In the genomic region with DNA sequence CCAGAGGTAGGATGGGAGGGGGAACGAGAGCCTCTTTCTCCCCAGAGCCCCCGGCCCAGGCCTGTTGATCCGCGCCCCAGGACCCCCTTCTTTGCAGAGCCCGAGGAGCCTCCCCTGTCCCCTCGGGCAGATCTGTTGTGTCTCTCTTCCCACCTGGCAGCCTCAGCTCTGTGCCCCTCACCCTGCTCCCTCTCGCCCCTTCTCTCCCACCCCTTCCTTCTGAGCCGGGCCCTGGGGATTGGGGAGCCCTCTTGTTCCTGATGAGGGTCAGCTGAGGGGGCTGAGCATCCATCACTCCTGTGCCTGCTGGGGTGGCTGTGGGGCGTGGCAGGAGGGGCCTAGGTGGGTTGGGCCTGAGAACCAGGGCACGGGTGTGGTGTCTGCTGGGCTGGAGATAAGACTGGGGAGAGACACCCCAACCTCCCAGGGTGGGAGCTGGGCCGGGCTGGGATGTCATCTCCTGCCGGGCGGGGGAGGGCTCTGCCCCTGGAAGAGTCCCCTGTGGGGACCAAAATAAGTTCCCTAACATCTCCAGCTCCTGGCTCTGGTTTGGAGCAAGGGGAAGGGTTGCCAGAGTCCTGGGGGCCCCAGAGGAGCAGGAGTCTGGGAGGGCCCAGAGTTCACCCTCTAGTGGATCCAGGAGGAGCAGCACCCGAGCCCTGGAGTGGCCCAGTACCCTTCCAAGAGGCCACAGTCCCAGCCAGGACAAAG, we compare ENCODE assay signal across 9 cellular contexts.
DNase-seq lines count a peak whose midpoint lies in the region; ATAC-seq and TF ChIP-seq lines count a peak whose summit lies in the region.
"Had no signal": no experiment of that assay in that cellular context is flagged by ENCODE, and none has a peak within 500 bp of the region (broad histone marks: within the 10 kb centered on the region; RNA-seq: fewer than 3 reads in every experiment).

No MANE protein-coding gene starts in this region.

- H4K20me1 ChIP-seq in OCI-LY3 (ENCODE audit: insufficient read depth, low read length) (no peaks in the 10 kb centered on the region), fibroblast of lung (ENCODE audit: control insufficient read depth, extremely low read depth, insufficient read depth, low read length) (no peaks in the 10 kb centered on the region)

- WGBS in tibial nerve, 2 donors: 78 to 81% methylated on average over 14 of the region's 14 CpGs

- H3K4me2 ChIP-seq in OCI-LY3 (ENCODE audit: low read length): no peak overlapping the region
- no peak overlapping the region for H3K4me2 ChIP-seq in fibroblast of lung (ENCODE audit: extremely low read depth, insufficient read depth, low read length)

- H3K4me1 ChIP-seq in OCI-LY3 (ENCODE audit: low read length): no peaks in the 10 kb centered on the region
- H3K4me1 ChIP-seq in fibroblast of lung (ENCODE audit: control insufficient read depth, extremely low read depth, insufficient read depth, low read length): no peaks in the 10 kb centered on the region
- peaks cover 0 to 31% (median 0%) of the 10 kb centered on the region in 4 donors for H3K4me1 ChIP-seq in tibial nerve

- H2AFZ ChIP-seq in OCI-LY3 (ENCODE audit: low read depth, low read length) (no peak overlapping the region), fibroblast of lung (ENCODE audit: low read length) (no peak overlapping the region)

- no peaks in the 10 kb centered on the region for H3K36me3 Mint-ChIP-seq in activated CD4-positive, alpha-beta T cell treated with anti-CD3 and anti-CD28 coated beads, Interleukin-2, amount 10 ng/mL, durations not matched to agents 7 days and 5 days (ENCODE audit: low read depth)

- no peak overlapping the region for H3K27ac ChIP-seq in OCI-LY3 (ENCODE audit: low read length)
- H3K27ac ChIP-seq in fibroblast of lung (ENCODE audit: insufficient read depth, low read length): no peak overlapping the region
- peak overlapping the region in 1 of 4 donors; percentile 71 for H3K27ac ChIP-seq in tibial nerve

- H3K9ac ChIP-seq in OCI-LY3 (ENCODE audit: low read length) (no peak overlapping the region), fibroblast of lung (ENCODE audit: insufficient read depth, low read length) (no peak overlapping the region)

- ATAC-seq in GM21825 (IDR thresholded peaks at IDR 0.05; ENCODE audit: unreplicated experiment): no peak

- TF ChIP-seq POLR2A in tibial nerve (IDR thresholded peaks at IDR 0.05): no peak

- H3K27me3 ChIP-seq in OCI-LY3 (ENCODE audit: low read depth, low read length) (no peaks in the 10 kb centered on the region), fibroblast of lung (ENCODE audit: control insufficient read depth, insufficient read depth, low read length) (no peaks in the 10 kb centered on the region), tibial nerve (no peaks in the 10 kb centered on the region)

- CTCF ChIA-PET in activated CD4-positive, alpha-beta T cell treated with anti-CD3 and anti-CD28 coated beads, Interleukin-2, amount 10 ng/mL, durations not matched to agents 7 days and 5 days (lab: Charles Lee): interaction anchor here (0.5 to 1.4 kb wide), 2 partner anchors 11 to 77 kb away, joined by 3 to 4 read pairs; no protein-coding TSS in a partner anchor

- H3K9me3 Mint-ChIP-seq in activated CD4-positive, alpha-beta T cell treated with anti-CD3 and anti-CD28 coated beads, Interleukin-2, amount 10 ng/mL, durations not matched to agents 7 days and 5 days: no peaks in the 10 kb centered on the region

- H3K79me2 ChIP-seq in OCI-LY3 (ENCODE audit: low read length) (no peaks in the 10 kb centered on the region), fibroblast of lung (ENCODE audit: control insufficient read depth, insufficient read depth, low read length) (no peaks in the 10 kb centered on the region)

- no peaks in the 10 kb centered on the region for H3K4me1 Mint-ChIP-seq in activated CD4-positive, alpha-beta T cell treated with anti-CD3 and anti-CD28 coated beads, Interleukin-2, amount 10 ng/mL, durations not matched to agents 7 days and 5 days

- H3K36me3 ChIP-seq in OCI-LY3 (replicated peaks; ENCODE audit: low read depth, low read length) (no peaks in the 10 kb centered on the region), fibroblast of lung (ENCODE audit: control insufficient read depth, insufficient read depth, low read length) (peaks cover 26% of the 10 kb centered on the region), tibial nerve (peaks cover 0 to 10% (median 0%) of the 10 kb centered on the region in 3 donors)

- H3K4me3 ChIP-seq in OCI-LY3 (ENCODE audit: low read length) (no peak overlapping the region), fibroblast of lung (replicated peaks in 1 of 4; ENCODE audit: control extremely low read depth in 1 of 4, insufficient read depth in 1 of 4, low read depth in 3 of 4, low read length in 4 of 4) (no peak overlapping the region), tibial nerve (no peak overlapping the region)

- H3K27me3 Mint-ChIP-seq in activated CD4-positive, alpha-beta T cell treated with anti-CD3 and anti-CD28 coated beads, Interleukin-2, amount 10 ng/mL, durations not matched to agents 7 days and 5 days: no peaks in the 10 kb centered on the region

- TF ChIP-seq CTCF in OCI-LY3 (IDR thresholded peaks at IDR 0.05; ENCODE audit: low read depth, low read length) (peak; percentile 21), fibroblast of lung (conservative IDR thresholded peaks at IDR 0.05 in 1 of 2, IDR thresholded peaks at IDR 0.05 in 1 of 2; ENCODE audit: low read depth in 1 of 2, low read length in 2 of 2) (peak; percentile 40 to 64), tibial nerve (IDR thresholded peaks at IDR 0.05) (peak; percentile 4 to 29 (median 16))

- no peak overlapping the region for H3K27ac Mint-ChIP-seq in activated CD4-positive, alpha-beta T cell treated with anti-CD3 and anti-CD28 coated beads, Interleukin-2, amount 10 ng/mL, durations not matched to agents 7 days and 5 days

- no peak for TF ChIP-seq EP300 in tibial nerve (IDR thresholded peaks at IDR 0.05)

- H3K4me3 Mint-ChIP-seq in activated CD4-positive, alpha-beta T cell treated with anti-CD3 and anti-CD28 coated beads, Interleukin-2, amount 10 ng/mL, durations not matched to agents 7 days and 5 days: no peak overlapping the region

- POLR2A ChIA-PET in activated CD4-positive, alpha-beta T cell treated with anti-CD3 and anti-CD28 coated beads, Interleukin-2, amount 10 ng/mL, durations not matched to agents 7 days and 5 days (lab: Charles Lee): interaction anchor here (0.7 kb wide), 1 partner anchor 54 kb away, joined by 3 read pairs; no protein-coding TSS in a partner anchor

- peak; percentile 34 for DNase-seq in activated CD4-positive, alpha-beta T cell treated with anti-CD3 and anti-CD28 coated beads for 48 hours
- DNase-seq in activated CD4-positive, alpha-beta T cell treated with anti-CD3 and anti-CD28 coated beads, Interleukin-2, amount 10 ng/mL, durations not matched to agents 7 days and 5 days: no peak
- DNase-seq in fibroblast of lung (ENCODE audit: low read depth in 2 of 2): peak; percentile 18 to 37
- DNase-seq in tibial nerve (ENCODE audit: low spot score in 2 of 2): no peak
- DNase-seq in COLO668 (lab: John Stamatoyannopoulos, UW; ENCODE audit: unreplicated experiment): no peak
- DNase-seq in activated CD8-positive, alpha-beta memory T cell treated with anti-CD3 and anti-CD28 coated beads, Interleukin-2, amount 50 U/mL, for 48 hours: no peak
- DNase-seq: activated T-cell treated with anti-CD3 and anti-CD28 coated beads for 4 hours had no signal

- no peaks in the 10 kb centered on the region for H3K9me3 ChIP-seq in OCI-LY3 (ENCODE audit: insufficient read depth, low read length)
- no peaks in the 10 kb centered on the region for H3K9me3 ChIP-seq in fibroblast of lung (ENCODE audit: control insufficient read depth, insufficient read depth, low read depth, low read length)
- no peaks in the 10 kb centered on the region for H3K9me3 ChIP-seq in tibial nerve

Comparison
In these comparisons a context has a peak if more than half of its experiments do, and no peak if none do; other contexts are left out.
1. DNase-seq: peak in activated CD4-positive, alpha-beta T cell treated with anti-CD3 and anti-CD28 coated beads for 48 hours (single experiment) and fibroblast of lung (2 of 2); none in activated CD4-positive, alpha-beta T cell treated with anti-CD3 and anti-CD28 coated beads, Interleukin-2, amount 10 ng/mL, durations not matched to agents 7 days and 5 days (single experiment), tibial nerve (0 of 2), COLO668 (single experiment) and activated CD8-positive, alpha-beta memory T cell treated with anti-CD3 and anti-CD28 coated beads, Interleukin-2, amount 50 U/mL, for 48 hours (single experiment).
2. Peak in every context shown above with its lines, with median percentiles within 50 percentile points of each other: CTCF ChIP-seq.